32 cellular contexts compared by ENCODE assay signal in genomic region chr5:73469878-73470277, GRCh38. TPM values are rescaled to one million over a fixed set of nuclear protein-coding genes. Genes with fewer than 3 reads are reported as not detected.
DNase-seq lines count a peak whose midpoint lies in the region; ATAC-seq and TF ChIP-seq lines count a peak whose summit lies in the region.
"Had no signal": no experiment of that assay in that cellular context is flagged by ENCODE, and none has a peak within 500 bp of the region (broad histone marks: within the 10 kb centered on the region; RNA-seq: fewer than 3 reads in every experiment).

No MANE protein-coding gene starts in this region.

- no peak overlapping the region for H3K27ac Mint-ChIP-seq in osteocyte (ENCODE audit: unreplicated experiment)
- H3K27ac Mint-ChIP-seq: B cell; CD14-positive monocyte; CD4-positive, alpha-beta memory T cell; CD4-positive, alpha-beta T cell; CD4-positive, CD25-positive, alpha-beta regulatory T cell; CD8-positive, alpha-beta memory T cell; CD8-positive, alpha-beta T cell had no signal

- H3K9me3 ChIP-seq in esophagus muscularis mucosa, result no peaks in the 10 kb centered on the region
- H3K9me3 ChIP-seq: A549, BE2C, BLaER1, Caco-2 had no signal

- no peak for TF ChIP-seq EP300 in esophagus muscularis mucosa (IDR thresholded peaks at IDR 0.05)

- TF ChIP-seq CTCF in esophagus muscularis mucosa (IDR thresholded peaks at IDR 0.05) (no peak), osteocyte (IDR thresholded peaks at IDR 0.05) (no peak), coronary artery (IDR thresholded peaks at IDR 0.05) (no peak)

- no peaks in the 10 kb centered on the region for H3K4me1 ChIP-seq in esophagus muscularis mucosa
- H3K4me1 ChIP-seq: A549; BE2C; BLaER1; BLaER1 treated with 17β-estradiol and CSF1 and Interleukin-3, amounts not matched to agents 10 nM and 100 nM; Caco-2 had no signal

- no peaks in the 10 kb centered on the region for H3K9me3 Mint-ChIP-seq in osteocyte (ENCODE audit: unreplicated experiment)
- H3K9me3 Mint-ChIP-seq: CD4-positive, alpha-beta T cell; CD8-positive, alpha-beta T cell had no signal

- ATAC-seq in HG02678 (IDR thresholded peaks at IDR 0.05; ENCODE audit: unreplicated experiment), result no peak
- ATAC-seq: A549; CD8-positive, alpha-beta T cell had no signal

- no peaks in the 10 kb centered on the region for H3K4me1 Mint-ChIP-seq in osteocyte (ENCODE audit: unreplicated experiment)
- H3K4me1 Mint-ChIP-seq: B cell; CD14-positive monocyte; CD4-positive, alpha-beta memory T cell; CD4-positive, CD25-positive, alpha-beta regulatory T cell; CD8-positive, alpha-beta memory T cell had no signal

- no peaks in the 10 kb centered on the region for H3K36me3 Mint-ChIP-seq in osteocyte (ENCODE audit: unreplicated experiment)
- H3K36me3 Mint-ChIP-seq: CD14-positive monocyte; CD4-positive, alpha-beta memory T cell; CD4-positive, CD25-positive, alpha-beta regulatory T cell; CD8-positive, alpha-beta T cell had no signal

- H3K27ac ChIP-seq in esophagus muscularis mucosa (replicated peaks in 1 of 4), result no peak overlapping the region
- H3K27ac ChIP-seq in coronary artery, result no peak overlapping the region
- H3K27ac ChIP-seq: 22Rv1; A549; BLaER1; BLaER1 treated with 17β-estradiol and CSF1 and Interleukin-3, amounts not matched to agents 10 nM and 100 nM; C4-2B had no signal

- intact Hi-C loops in esophagus muscularis mucosa (cut with DNase I), result no loop called here

- peak; percentile 11 for DNase-seq in ecto neural progenitor cell (ENCODE audit: low spot score)
- DNase-seq in esophagus muscularis mucosa (ENCODE audit: extremely low spot score), result peak; percentile 42
- peak; percentile 64 for DNase-seq in osteocyte (ENCODE audit: extremely low spot score, unreplicated experiment)
- DNase-seq in coronary artery (ENCODE audit: low spot score), result no peak
- no peak for DNase-seq in DMS79 (lab: John Stamatoyannopoulos, UW)
- DNase-seq: 8988T; ACHN; AML-193; BE2C; C1 segment of cervical spinal cord; Caco-2; Calu3; CD4-positive, alpha-beta memory T cell; CD4-positive, alpha-beta T cell; CD4-positive, CD25-positive, alpha-beta regulatory T cell; CD8-positive, alpha-beta memory T cell; CD8-positive, alpha-beta T cell; COR-L47; DMS 273 treated with DMSO at 0.1 percent for 48 hours; DMS153; DMS53; DMS79 treated with DMSO at 0.1 percent for 48 hours; DND-41; EL had no signal

- 98% methylated on average over 8 of the region's 8 CpGs for WGBS in esophagus muscularis mucosa

- H3K36me3 ChIP-seq in esophagus muscularis mucosa, result no peaks in the 10 kb centered on the region
- H3K36me3 ChIP-seq: BE2C; BLaER1; BLaER1 treated with 17β-estradiol and CSF1 and Interleukin-3, amounts not matched to agents 10 nM and 100 nM had no signal

- H3K4me3 ChIP-seq in esophagus muscularis mucosa (no peak overlapping the region), coronary artery (no peak overlapping the region)
- H3K4me3 ChIP-seq: A549; BLaER1; BLaER1 treated with 17β-estradiol and CSF1 and Interleukin-3, amounts not matched to agents 10 nM and 100 nM had no signal

- H3K27me3 Mint-ChIP-seq in osteocyte (ENCODE audit: unreplicated experiment), result peaks cover 16% of the 10 kb centered on the region

- no peak for TF ChIP-seq POLR2A in esophagus muscularis mucosa (IDR thresholded peaks at IDR 0.05; ENCODE audit: low read depth)

- H3K4me3 Mint-ChIP-seq in osteocyte (ENCODE audit: unreplicated experiment), result no peak overlapping the region
- H3K4me3 Mint-ChIP-seq: B cell; CD14-positive monocyte; CD4-positive, alpha-beta memory T cell; CD4-positive, alpha-beta T cell; CD4-positive, CD25-positive, alpha-beta regulatory T cell; CD8-positive, alpha-beta memory T cell; CD8-positive, alpha-beta T cell had no signal

- no peaks in the 10 kb centered on the region for H3K27me3 ChIP-seq in esophagus muscularis mucosa
- H3K27me3 ChIP-seq: BE2C; BLaER1; BLaER1 treated with 17β-estradiol and CSF1 and Interleukin-3, amounts not matched to agents 10 nM and 100 nM had no signal

RNA-seq across cellular contexts. Expression of gene FOXD1, which starts 21.3 kb away (rescaled TPM):
- 10 to 100 TPM in 3 of 4 donors, 1 to 10 TPM in 1; 5.0 to 23.4 (median 13.6) TPM for total RNA-seq in esophagus muscularis mucosa
- total RNA-seq in osteocyte, result 64.1 and 73.4 TPM in 2 replicates
- total RNA-seq: CD4-positive, alpha-beta memory T cell; CD4-positive, alpha-beta T cell; CD4-positive, CD25-positive, alpha-beta regulatory T cell had no signal

RNA-seq across cellular contexts. Expression of gene BTF3, which starts 28.4 kb away (rescaled TPM):
- total RNA-seq in esophagus muscularis mucosa, result 100 to 1,000 TPM; 455 to 574 (median 539) TPM
- total RNA-seq in osteocyte, result 548 and 565 TPM in 2 replicates

Comparison
In these comparisons a context has a peak if more than half of its experiments do, and no peak if none do; other contexts are left out.
1. DNase-seq: peak in ecto neural progenitor cell (single experiment), esophagus muscularis mucosa (single experiment) and osteocyte (single experiment); none in coronary artery (single experiment) and DMS79 (single experiment).